In genomic region chr5:144028058-144028457, GRCh38 we compare ENCODE assay signal across 12 cellular contexts.
DNase-seq lines count a peak whose midpoint lies in the region; ATAC-seq and TF ChIP-seq lines count a peak whose summit lies in the region.
"Had no signal": no experiment of that assay in that cellular context is flagged by ENCODE, and none has a peak within 500 bp of the region (broad histone marks: within the 10 kb centered on the region; RNA-seq: fewer than 3 reads in every experiment).

No MANE protein-coding gene starts in this region.

- H3K4me3 ChIP-seq in adipocyte (ENCODE audit: low read length) (peak overlapping the region; percentile 78), heart right ventricle (peak overlapping the region in 6 of 10 donors; percentile 6 to 33 (median 15)), smooth muscle cell (no peak overlapping the region), SJCRH30 (no peak overlapping the region)
- H3K4me3 ChIP-seq: upper lobe of left lung had no signal

- WGBS in heart right ventricle, 2 donors: 8 to 18% methylated on average over 2 of the region's 2 CpGs
- WGBS in smooth muscle cell (ENCODE audit: low lambda C conversion rate): 12% methylated on average over 2 of the region's 2 CpGs

- DNase-seq in NCI-H2171 treated with DMSO at 0.1 percent for 48 hours (lab: John Stamatoyannopoulos, UW) (peak; percentile 5), NCI-H2171 (lab: John Stamatoyannopoulos, UW) (no peak), adipocyte (ENCODE audit: low read depth) (peak; percentile 92), heart right ventricle (peak in 1 of 2 donors; percentile 44), smooth muscle cell (lab: John Stamatoyannopoulos, UW; ENCODE audit: unreplicated experiment) (no peak), SJCRH30 (no peak)
- no peak for DNase-seq in stimulated activated CD4-positive, alpha-beta T cell treated with anti-CD3 and anti-CD28 coated beads, Interleukin-1b, Interleukin-23, amount 100 ng/mL, for 48 hours
- DNase-seq: activated naive CD4-positive, alpha-beta T cell treated with Interleukin-2 at 50 U/mL for 16 hours; AML-193; upper lobe of left lung had no signal

- H2AFZ ChIP-seq in smooth muscle cell (ENCODE audit: low read depth): peak overlapping the region; percentile 31

- H4K20me1 ChIP-seq in smooth muscle cell (ENCODE audit: low read depth): no peaks in the 10 kb centered on the region

- TF ChIP-seq CTCF in heart right ventricle (IDR thresholded peaks at IDR 0.05) (no peak), smooth muscle cell (IDR thresholded peaks at IDR 0.05; ENCODE audit: borderline replicate concordance, insufficient read depth, poor library complexity, severe bottlenecking) (no peak)

- peak overlapping the region; percentile 64 for H3K4me2 ChIP-seq in smooth muscle cell

- peak overlapping the region in 9 of 10 donors; percentile 35 to 84 (median 76) for H3K27ac ChIP-seq in heart right ventricle
- H3K27ac ChIP-seq in smooth muscle cell (ENCODE audit: low read depth): peak overlapping the region; percentile 80
- H3K27ac ChIP-seq in SJCRH30: no peak overlapping the region
- H3K27ac ChIP-seq: RWPE1, upper lobe of left lung had no signal

- no peaks in the 10 kb centered on the region for H3K79me2 ChIP-seq in smooth muscle cell (ENCODE audit: low read depth)

- no peaks in the 10 kb centered on the region for H3K36me3 ChIP-seq in adipocyte (ENCODE audit: control insufficient read depth, insufficient read depth, low read length, severe bottlenecking)
- H3K36me3 ChIP-seq in heart right ventricle: no peaks in the 10 kb centered on the region
- no peaks in the 10 kb centered on the region for H3K36me3 ChIP-seq in smooth muscle cell (ENCODE audit: low read depth)
- H3K36me3 ChIP-seq in SJCRH30: no peaks in the 10 kb centered on the region
- H3K36me3 ChIP-seq: upper lobe of left lung had no signal

- H3K9ac ChIP-seq in adipocyte (ENCODE audit: low read length) (peak overlapping the region; percentile 75), smooth muscle cell (ENCODE audit: low read depth) (peak overlapping the region; percentile 11)

- ATAC-seq in heart right ventricle: peak in 6 of 8 donors; percentile 40 to 78 (median 55)
- ATAC-seq in GM18505 (IDR thresholded peaks at IDR 0.05; ENCODE audit: unreplicated experiment): no peak

- no peak for TF ChIP-seq POLR2A in GM18505 (IDR thresholded peaks at IDR 0.05; ENCODE audit: borderline replicate concordance, extremely low read depth, insufficient read depth, insufficient read length)

- intact Hi-C loops in heart right ventricle (cut with DNase I): loop anchor here in 1 of 10 donors (10.0 kb wide), 1 partner anchor 107 kb away; no protein-coding TSS in a partner anchor

- peaks cover 3% of the 10 kb centered on the region for H3F3A ChIP-seq in smooth muscle cell (ENCODE audit: low read depth)

- no peaks in the 10 kb centered on the region for H3K27me3 ChIP-seq in adipocyte (replicated peaks; ENCODE audit: control insufficient read depth, insufficient read depth, low read length)
- no peaks in the 10 kb centered on the region for H3K27me3 ChIP-seq in heart right ventricle
- no peaks in the 10 kb centered on the region for H3K27me3 ChIP-seq in smooth muscle cell (ENCODE audit: low read depth)
- no peaks in the 10 kb centered on the region; the same call in 1 of the 2 replicates for H3K27me3 ChIP-seq in SJCRH30
- H3K27me3 ChIP-seq: upper lobe of left lung had no signal

- peaks cover 16% of the 10 kb centered on the region for H3K4me1 ChIP-seq in adipocyte (ENCODE audit: control insufficient read depth, insufficient read depth, low read length)
- H3K4me1 ChIP-seq in heart right ventricle: peaks cover 0 to 24% (median 11%) of the 10 kb centered on the region in 9 donors
- no peaks in the 10 kb centered on the region for H3K4me1 ChIP-seq in smooth muscle cell (ENCODE audit: low read depth)
- H3K4me1 ChIP-seq in SJCRH30: no peaks in the 10 kb centered on the region
- H3K4me1 ChIP-seq: upper lobe of left lung had no signal

- no peaks in the 10 kb centered on the region for H3K9me3 ChIP-seq in adipocyte (ENCODE audit: control insufficient read depth, low read length)
- H3K9me3 ChIP-seq in heart right ventricle: no peaks in the 10 kb centered on the region
- H3K9me3 ChIP-seq in smooth muscle cell (replicated peaks; ENCODE audit: low read depth): no peaks in the 10 kb centered on the region
- no peaks in the 10 kb centered on the region for H3K9me3 ChIP-seq in SJCRH30 (replicated peaks)
- H3K9me3 ChIP-seq: upper lobe of left lung had no signal

Comparison
In these comparisons a context has a peak if more than half of its experiments do, and no peak if none do; other contexts are left out.
1. DNase-seq: peak in NCI-H2171 treated with DMSO at 0.1 percent for 48 hours (single experiment) and adipocyte (single experiment); none in NCI-H2171 (single experiment), smooth muscle cell (single experiment), SJCRH30 (0 of 2) and stimulated activated CD4-positive, alpha-beta T cell treated with anti-CD3 and anti-CD28 coated beads, Interleukin-1b, Interleukin-23, amount 100 ng/mL, for 48 hours (single experiment).
2. H3K4me3 ChIP-seq: peak in adipocyte (single experiment) and heart right ventricle (6 of 10); none in smooth muscle cell (single experiment) and SJCRH30 (single experiment).